ENCODE assay signal across 16 cellular contexts in the genomic region with DNA sequence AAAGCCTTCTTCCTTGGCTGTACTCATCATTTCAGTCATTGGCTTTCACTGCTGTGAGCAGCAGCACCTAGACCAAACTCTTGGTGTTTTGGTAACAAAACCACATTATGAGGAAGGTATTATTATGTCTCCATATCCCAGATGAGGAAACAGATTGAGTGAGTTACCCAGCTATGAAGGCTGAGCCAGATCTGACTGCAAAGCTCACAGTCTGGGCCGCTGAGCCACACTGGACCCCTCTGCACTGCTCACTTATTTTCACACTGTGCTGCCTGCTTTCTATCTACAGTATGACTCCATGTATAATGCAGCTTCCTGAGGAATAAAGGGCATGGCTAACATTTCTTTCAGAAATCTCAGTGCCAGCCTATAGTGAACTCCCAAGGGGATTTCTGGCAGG.
"Had no signal": no experiment of that assay in that cellular context is flagged by ENCODE, and none has a peak within 500 bp of the region (broad histone marks: within the 10 kb centered on the region; RNA-seq: fewer than 3 reads in every experiment).

No MANE protein-coding gene starts in this region.

- DNase-seq: activated CD4-positive, alpha-beta T cell treated with anti-CD3 and anti-CD28 coated beads, Interleukin-2, amount 50 U/mL, for 1 hour; activated CD4-positive, CD25-positive, alpha-beta regulatory T cell treated with anti-CD3 and anti-CD28 coated beads, Interleukin-2, amount 50 U/mL, for 72 hours; effector memory CD4-positive, alpha-beta T cell; esophagus squamous epithelium; left cardiac atrium; mammary epithelial cell; ovary; sigmoid colon; spleen; stimulated activated CD4-positive, alpha-beta T cell treated with anti-CD3 and anti-CD28 coated beads, Interleukin-4, amount 100 ng/mL, for 4 hours; SW 1271; T-helper 2 cell; thyroid gland had no signal

- H3K36me3 Mint-ChIP-seq: stimulated activated memory B cell treated with anti-CD40 and anti-IgM and Interleukin-4, amounts not matched to agents 10 μg/mL and 1 μg/mL and 100 μg/mL, for 72 hours had no signal

- H3K4me3 Mint-ChIP-seq: activated naive CD8-positive, alpha-beta T cell; stimulated activated memory B cell treated with anti-CD40 and anti-IgM and Interleukin-4, amounts not matched to agents 10 μg/mL and 1 μg/mL and 100 μg/mL, for 72 hours had no signal

- FAIRE-seq: urothelium cell line had no signal

- H3K4me1 Mint-ChIP-seq: stimulated activated memory B cell treated with anti-CD40 and anti-IgM and Interleukin-4, amounts not matched to agents 10 μg/mL and 1 μg/mL and 100 μg/mL, for 72 hours had no signal

- H3K27ac Mint-ChIP-seq: activated naive CD8-positive, alpha-beta T cell; stimulated activated memory B cell treated with anti-CD40 and anti-IgM and Interleukin-4, amounts not matched to agents 10 μg/mL and 1 μg/mL and 100 μg/mL, for 72 hours had no signal

- H3K27me3 Mint-ChIP-seq: activated naive CD8-positive, alpha-beta T cell; stimulated activated memory B cell treated with anti-CD40 and anti-IgM and Interleukin-4, amounts not matched to agents 10 μg/mL and 1 μg/mL and 100 μg/mL, for 72 hours had no signal
